1 cellular context compared by ENCODE assay signal in the genomic region with DNA sequence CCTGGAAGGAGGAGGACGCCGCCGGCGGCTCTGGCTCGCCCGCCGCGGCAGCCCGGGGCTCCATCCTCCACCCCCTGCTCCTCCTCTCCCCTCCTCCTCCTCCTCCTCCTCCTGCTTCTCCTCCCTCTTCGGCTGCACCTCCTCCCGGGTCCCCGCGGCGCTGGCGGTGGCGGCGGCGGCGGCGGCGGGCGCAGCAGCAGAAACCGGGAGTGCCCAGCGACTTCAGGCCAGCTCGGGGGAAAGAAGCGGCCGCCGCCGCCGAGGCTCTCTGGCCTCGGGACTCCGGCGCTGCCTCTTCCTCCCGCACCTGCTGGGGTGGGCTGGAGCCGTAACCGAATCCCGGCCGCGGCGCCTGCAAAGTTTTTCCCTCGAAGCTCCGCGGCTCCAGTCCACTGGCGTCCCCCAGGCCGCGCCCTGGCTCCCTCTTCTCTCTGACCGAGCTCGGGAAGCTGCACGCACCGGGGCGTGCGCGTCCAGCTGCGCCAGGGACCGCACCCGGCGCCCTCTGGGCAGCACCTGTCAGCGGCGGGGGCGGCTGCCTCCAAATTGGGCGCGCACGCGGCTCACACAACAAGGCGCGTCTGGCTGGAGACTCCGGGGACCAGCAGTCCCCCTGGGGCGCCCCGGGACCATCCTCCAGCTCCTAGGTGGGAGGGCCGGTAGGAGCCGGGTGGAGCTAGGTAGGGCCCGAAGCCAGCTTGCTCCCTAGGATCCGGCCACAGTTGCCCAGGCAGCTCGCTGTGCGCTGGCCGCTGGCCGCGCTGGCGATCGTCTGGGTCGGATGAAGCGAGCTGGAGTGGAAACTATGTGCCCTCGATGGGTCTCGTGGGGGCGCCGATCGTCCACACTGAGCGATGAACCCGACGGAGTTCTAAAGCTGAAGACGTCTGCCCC.
TF ChIP-seq lines count a peak whose summit lies in the region.

A gene (minus strand): TSS at position 583 of the 894 bp plus-strand sequence.

TF ChIP-seq in GM23338, 12 proteins besides CTCF, POLR2A, EP300 and RAD21:
- TF ChIP-seq, protein P1, sequence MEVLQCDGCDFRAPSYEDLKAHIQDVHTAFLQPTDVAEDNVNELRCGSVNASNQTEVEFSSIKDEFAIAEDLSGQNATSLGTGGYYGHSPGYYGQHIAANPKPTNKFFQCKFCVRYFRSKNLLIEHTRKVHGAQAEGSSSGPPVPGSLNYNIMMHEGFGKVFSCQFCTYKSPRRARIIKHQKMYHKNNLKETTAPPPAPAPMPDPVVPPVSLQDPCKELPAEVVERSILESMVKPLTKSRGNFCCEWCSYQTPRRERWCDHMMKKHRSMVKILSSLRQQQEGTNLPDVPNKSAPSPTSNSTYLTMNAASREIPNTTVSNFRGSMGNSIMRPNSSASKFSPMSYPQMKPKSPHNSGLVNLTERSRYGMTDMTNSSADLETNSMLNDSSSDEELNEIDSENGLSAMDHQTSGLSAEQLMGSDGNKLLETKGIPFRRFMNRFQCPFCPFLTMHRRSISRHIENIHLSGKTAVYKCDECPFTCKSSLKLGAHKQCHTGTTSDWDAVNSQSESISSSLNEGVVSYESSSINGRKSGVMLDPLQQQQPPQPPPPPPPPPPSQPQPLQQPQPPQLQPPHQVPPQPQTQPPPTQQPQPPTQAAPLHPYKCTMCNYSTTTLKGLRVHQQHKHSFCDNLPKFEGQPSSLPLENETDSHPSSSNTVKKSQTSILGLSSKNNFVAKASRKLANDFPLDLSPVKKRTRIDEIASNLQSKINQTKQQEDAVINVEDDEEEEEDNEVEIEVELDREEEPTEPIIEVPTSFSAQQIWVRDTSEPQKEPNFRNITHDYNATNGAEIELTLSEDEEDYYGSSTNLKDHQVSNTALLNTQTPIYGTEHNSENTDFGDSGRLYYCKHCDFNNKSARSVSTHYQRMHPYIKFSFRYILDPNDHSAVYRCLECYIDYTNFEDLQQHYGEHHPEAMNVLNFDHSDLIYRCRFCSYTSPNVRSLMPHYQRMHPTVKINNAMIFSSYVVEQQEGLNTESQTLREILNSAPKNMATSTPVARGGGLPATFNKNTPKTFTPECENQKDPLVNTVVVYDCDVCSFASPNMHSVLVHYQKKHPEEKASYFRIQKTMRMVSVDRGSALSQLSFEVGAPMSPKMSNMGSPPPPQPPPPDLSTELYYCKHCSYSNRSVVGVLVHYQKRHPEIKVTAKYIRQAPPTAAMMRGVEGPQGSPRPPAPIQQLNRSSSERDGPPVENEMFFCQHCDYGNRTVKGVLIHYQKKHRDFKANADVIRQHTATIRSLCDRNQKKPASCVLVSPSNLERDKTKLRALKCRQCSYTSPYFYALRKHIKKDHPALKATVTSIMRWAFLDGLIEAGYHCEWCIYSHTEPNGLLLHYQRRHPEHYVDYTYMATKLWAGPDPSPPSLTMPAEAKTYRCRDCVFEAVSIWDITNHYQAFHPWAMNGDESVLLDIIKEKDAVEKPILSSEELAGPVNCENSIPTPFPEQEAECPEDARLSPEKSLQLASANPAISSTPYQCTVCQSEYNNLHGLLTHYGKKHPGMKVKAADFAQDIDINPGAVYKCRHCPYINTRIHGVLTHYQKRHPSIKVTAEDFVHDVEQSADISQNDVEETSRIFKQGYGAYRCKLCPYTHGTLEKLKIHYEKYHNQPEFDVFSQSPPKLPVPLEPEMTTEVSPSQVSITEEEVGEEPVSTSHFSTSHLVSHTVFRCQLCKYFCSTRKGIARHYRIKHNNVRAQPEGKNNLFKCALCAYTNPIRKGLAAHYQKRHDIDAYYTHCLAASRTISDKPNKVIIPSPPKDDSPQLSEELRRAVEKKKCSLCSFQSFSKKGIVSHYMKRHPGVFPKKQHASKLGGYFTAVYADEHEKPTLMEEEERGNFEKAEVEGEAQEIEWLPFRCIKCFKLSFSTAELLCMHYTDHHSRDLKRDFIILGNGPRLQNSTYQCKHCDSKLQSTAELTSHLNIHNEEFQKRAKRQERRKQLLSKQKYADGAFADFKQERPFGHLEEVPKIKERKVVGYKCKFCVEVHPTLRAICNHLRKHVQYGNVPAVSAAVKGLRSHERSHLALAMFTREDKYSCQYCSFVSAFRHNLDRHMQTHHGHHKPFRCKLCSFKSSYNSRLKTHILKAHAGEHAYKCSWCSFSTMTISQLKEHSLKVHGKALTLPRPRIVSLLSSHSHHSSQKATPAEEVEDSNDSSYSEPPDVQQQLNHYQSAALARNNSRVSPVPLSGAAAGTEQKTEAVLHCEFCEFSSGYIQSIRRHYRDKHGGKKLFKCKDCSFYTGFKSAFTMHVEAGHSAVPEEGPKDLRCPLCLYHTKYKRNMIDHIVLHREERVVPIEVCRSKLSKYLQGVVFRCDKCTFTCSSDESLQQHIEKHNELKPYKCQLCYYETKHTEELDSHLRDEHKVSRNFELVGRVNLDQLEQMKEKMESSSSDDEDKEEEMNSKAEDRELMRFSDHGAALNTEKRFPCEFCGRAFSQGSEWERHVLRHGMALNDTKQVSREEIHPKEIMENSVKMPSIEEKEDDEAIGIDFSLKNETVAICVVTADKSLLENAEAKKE (CRISPR knock-in tag; IDR thresholded peaks at IDR 0.05), result no peak
- TF ChIP-seq, protein P2, sequence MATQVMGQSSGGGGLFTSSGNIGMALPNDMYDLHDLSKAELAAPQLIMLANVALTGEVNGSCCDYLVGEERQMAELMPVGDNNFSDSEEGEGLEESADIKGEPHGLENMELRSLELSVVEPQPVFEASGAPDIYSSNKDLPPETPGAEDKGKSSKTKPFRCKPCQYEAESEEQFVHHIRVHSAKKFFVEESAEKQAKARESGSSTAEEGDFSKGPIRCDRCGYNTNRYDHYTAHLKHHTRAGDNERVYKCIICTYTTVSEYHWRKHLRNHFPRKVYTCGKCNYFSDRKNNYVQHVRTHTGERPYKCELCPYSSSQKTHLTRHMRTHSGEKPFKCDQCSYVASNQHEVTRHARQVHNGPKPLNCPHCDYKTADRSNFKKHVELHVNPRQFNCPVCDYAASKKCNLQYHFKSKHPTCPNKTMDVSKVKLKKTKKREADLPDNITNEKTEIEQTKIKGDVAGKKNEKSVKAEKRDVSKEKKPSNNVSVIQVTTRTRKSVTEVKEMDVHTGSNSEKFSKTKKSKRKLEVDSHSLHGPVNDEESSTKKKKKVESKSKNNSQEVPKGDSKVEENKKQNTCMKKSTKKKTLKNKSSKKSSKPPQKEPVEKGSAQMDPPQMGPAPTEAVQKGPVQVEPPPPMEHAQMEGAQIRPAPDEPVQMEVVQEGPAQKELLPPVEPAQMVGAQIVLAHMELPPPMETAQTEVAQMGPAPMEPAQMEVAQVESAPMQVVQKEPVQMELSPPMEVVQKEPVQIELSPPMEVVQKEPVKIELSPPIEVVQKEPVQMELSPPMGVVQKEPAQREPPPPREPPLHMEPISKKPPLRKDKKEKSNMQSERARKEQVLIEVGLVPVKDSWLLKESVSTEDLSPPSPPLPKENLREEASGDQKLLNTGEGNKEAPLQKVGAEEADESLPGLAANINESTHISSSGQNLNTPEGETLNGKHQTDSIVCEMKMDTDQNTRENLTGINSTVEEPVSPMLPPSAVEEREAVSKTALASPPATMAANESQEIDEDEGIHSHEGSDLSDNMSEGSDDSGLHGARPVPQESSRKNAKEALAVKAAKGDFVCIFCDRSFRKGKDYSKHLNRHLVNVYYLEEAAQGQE (IDR thresholded peaks at IDR 0.05; ENCODE audit: unreplicated experiment), result no peak
- peak; percentile 29 for TF ChIP-seq EZH2 (IDR thresholded peaks at IDR 0.05; ENCODE audit: low read depth, unreplicated experiment)
